8 cellular contexts compared by ENCODE assay signal in the genomic region with DNA sequence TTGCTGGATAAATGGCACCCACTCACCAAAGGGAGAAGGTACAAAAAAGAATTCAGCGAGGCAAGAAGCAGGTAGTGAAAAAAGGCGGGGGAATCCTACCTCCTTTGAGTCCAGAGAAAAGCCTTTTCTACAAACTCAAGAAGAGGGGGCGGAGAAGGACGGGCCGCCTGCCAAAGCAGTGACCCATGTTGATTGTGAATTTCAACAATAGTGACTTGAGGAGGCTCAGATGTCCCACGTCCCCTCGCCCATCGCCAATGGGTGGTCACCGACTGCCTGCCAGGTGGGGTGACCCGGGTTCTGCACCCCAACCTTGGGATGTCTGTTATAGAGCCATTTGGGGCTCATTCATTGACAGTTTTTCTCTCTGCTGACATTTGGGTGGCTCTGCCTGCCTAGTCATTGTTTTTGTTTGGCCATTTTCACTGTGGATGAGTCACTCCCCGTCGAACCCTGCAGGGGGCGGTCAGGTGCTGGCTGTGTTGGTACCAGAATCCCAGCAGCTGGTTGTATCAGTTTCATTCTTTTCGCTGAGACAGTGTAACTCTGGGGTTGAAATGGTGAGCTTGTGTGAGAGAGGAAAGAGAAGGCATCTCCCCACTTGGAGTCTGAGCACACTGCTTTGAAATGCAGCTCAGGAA.
DNase-seq lines count a peak whose midpoint lies in the region; ATAC-seq, FAIRE-seq and TF ChIP-seq lines count a peak whose summit lies in the region.

No MANE protein-coding gene starts in this region.

- no peaks in the 10 kb centered on the region for H3K4me1 ChIP-seq in psoas muscle

- TF ChIP-seq POLR2A in H54 (IDR thresholded peaks at IDR 0.05; ENCODE audit: low read depth, low read length), result no peak

- DNase-seq in SKM-1 treated with dmso at 0.1 percent for 144 hours (lab: John Stamatoyannopoulos, UW; ENCODE audit: unreplicated experiment) (peak; percentile 10), SKM-1 (lab: John Stamatoyannopoulos, UW; ENCODE audit: unreplicated experiment) (no peak), OCI-M1 (lab: John Stamatoyannopoulos, UW) (peak; percentile 55), fibroblast of mammary gland (ENCODE audit: low read depth) (peak; percentile 27), psoas muscle (no peak), glomerular visceral epithelial cell (ENCODE audit: extremely low spot score) (no peak), H54 (ENCODE audit: insufficient read length, low spot score) (no peak)

- H3K9me3 ChIP-seq in psoas muscle, result no peaks in the 10 kb centered on the region

- FAIRE-seq in H54 (lab: Jason Lieb, UNC), result no peak

- intact Hi-C loops in psoas muscle (cut with DNase I), result loop anchor here (5.0 kb wide), 2 partner anchors 315 to 490 kb away; no protein-coding TSS in a partner anchor

- whole genome bisulfite sequencing in psoas muscle, 3 donors, result 64 to 74% (median 71%) methylated on average over 14 of the region's 14 CpGs

- TF ChIP-seq CTCF in fibroblast of mammary gland (conservative IDR thresholded peaks at IDR 0.05; ENCODE audit: control insufficient read depth, insufficient read depth, low read depth, low read length) (peak; percentile 32), psoas muscle (IDR thresholded peaks at IDR 0.05) (peak; percentile 33)

- no peaks in the 10 kb centered on the region for H3K36me3 ChIP-seq in psoas muscle (ENCODE audit: insufficient read depth in 1 of 2, low read depth in 1 of 2)

- H3K27ac ChIP-seq in psoas muscle, result no peak overlapping the region

- ATAC-seq in HG02885 (IDR thresholded peaks at IDR 0.05; ENCODE audit: poor library complexity, unreplicated experiment) (peak; percentile 78), psoas muscle (peak; percentile 37 to 56 (median 48))

- H3K4me3 ChIP-seq in fibroblast of mammary gland (ENCODE audit: control insufficient read depth, low read depth, low read length), result no peak overlapping the region
- no peak overlapping the region for H3K4me3 ChIP-seq in psoas muscle

- no peaks in the 10 kb centered on the region for H3K27me3 ChIP-seq in psoas muscle (ENCODE audit: insufficient read depth in 3 of 3, low read length in 2 of 3)

Comparison
In these comparisons a context has a peak if more than half of its experiments do, and no peak if none do; other contexts are left out.
1. DNase-seq: peak in SKM-1 treated with dmso at 0.1 percent for 144 hours (single experiment), OCI-M1 (single experiment) and fibroblast of mammary gland (single experiment); none in SKM-1 (single experiment), psoas muscle (0 of 2), glomerular visceral epithelial cell (single experiment) and H54 (single experiment).